ENCODE assay signal across 8 cellular contexts in the genomic region with DNA sequence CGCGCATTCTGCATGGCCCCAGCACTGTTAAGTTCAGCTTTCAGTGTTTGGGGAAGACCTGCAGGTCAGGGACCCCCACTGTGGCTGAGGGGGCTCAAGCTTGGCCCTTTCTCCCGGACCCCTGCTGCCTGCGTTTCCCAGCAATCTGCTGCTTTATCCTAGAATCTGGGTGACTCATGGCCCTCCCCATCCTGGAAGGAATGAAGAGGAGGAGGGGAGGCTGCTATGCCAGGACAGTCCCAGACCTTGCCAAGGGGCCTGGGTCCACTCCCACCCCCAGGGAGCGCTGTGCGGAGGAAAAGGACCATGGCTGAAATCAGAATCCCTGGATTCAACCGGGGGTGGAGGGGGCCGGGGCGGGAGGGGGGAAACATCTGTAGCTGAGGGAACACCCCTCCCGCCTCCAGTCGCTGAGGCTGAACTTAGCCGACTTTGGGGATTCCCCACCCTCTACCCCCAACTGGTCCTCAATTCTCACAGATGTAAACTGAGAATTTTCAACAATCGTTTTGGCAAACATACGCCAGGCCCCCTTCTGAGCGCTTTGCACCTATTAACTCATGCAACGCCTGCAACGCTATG. TPM values are rescaled to one million over a fixed set of nuclear protein-coding genes. Genes with fewer than 3 reads are reported as not detected.
DNase-seq lines count a peak whose midpoint lies in the region; FAIRE-seq and TF ChIP-seq lines count a peak whose summit lies in the region.

No MANE protein-coding gene starts in this region.

- peak overlapping the region; percentile 87 for H3K18ac ChIP-seq in H1 (ENCODE audit: extremely low read depth, low read length)

- no peak overlapping the region for H3K4ac ChIP-seq in H1 (replicated peaks; ENCODE audit: insufficient read length, low read depth, low read length)

- H4K5ac ChIP-seq in H1 (ENCODE audit: insufficient read length, low read depth, low read length), result peak overlapping the region; percentile 92

- peaks cover 6% of the 10 kb centered on the region; the same call in 1 of the 2 replicates for H3K23me2 ChIP-seq in H1 (ENCODE audit: low read depth, low read length)

- H3K4me1 ChIP-seq in OCI-LY3 (ENCODE audit: low read length), result peaks cover 3% of the 10 kb centered on the region; the same call in 1 of the 2 replicates
- H3K4me1 ChIP-seq in H1 (replicated peaks in 1 of 4; ENCODE audit: control insufficient read depth in 3 of 4, insufficient read depth in 4 of 4, low read length in 3 of 4), result peaks cover 0 to 12% (median 3%) of the 10 kb centered on the region in 4 experiments; a peak in 3 of 7 replicates

- peaks cover 6% of the 10 kb centered on the region for H3K36me3 Mint-ChIP-seq in Calu3 (ENCODE audit: insufficient read depth, unreplicated experiment)
- H3K36me3 Mint-ChIP-seq in nephron progenitor cell (ENCODE audit: low read depth), result peaks cover 36% of the 10 kb centered on the region

- H3K14ac ChIP-seq in H1 (ENCODE audit: insufficient read length), result no peak overlapping the region

- H4K20me1 ChIP-seq in OCI-LY3 (ENCODE audit: insufficient read depth, low read length) (no peaks in the 10 kb centered on the region), H1 (replicated peaks in 1 of 2; ENCODE audit: control insufficient read depth in 1 of 2, insufficient read depth in 2 of 2, low read length in 2 of 2) (no peaks in the 10 kb centered on the region)

- H3K56ac ChIP-seq in H1 (replicated peaks; ENCODE audit: insufficient read length, low read depth, low read length), result peak overlapping the region; percentile 98

- H3K36me3 ChIP-seq in OCI-LY3 (replicated peaks; ENCODE audit: low read depth, low read length) (no peaks in the 10 kb centered on the region), H1 (ENCODE audit: control insufficient read depth in 2 of 4, insufficient read depth in 4 of 4, low read length in 3 of 4) (peaks cover 12 to 22% (median 20%) of the 10 kb centered on the region in 4 experiments; a peak in 7 of 8 replicates)

- H3K27me3 ChIP-seq in OCI-LY3 (ENCODE audit: low read depth, low read length) (peaks cover 19% of the 10 kb centered on the region), H1 (replicated peaks in 1 of 4; ENCODE audit: control insufficient read depth in 3 of 4, extremely low read depth in 1 of 4, insufficient read depth in 3 of 4, low read length in 3 of 4) (no peaks in the 10 kb centered on the region)

- H2BK12ac ChIP-seq in H1 (ENCODE audit: low read depth, low read length), result peak overlapping the region; percentile 71; the same call in 1 of the 2 replicates

- H3K27me3 Mint-ChIP-seq in Calu3 (ENCODE audit: unreplicated experiment), result peaks cover 15% of the 10 kb centered on the region
- H3K27me3 Mint-ChIP-seq in nephron progenitor cell (ENCODE audit: low read depth, poor library complexity), result peaks cover 14% of the 10 kb centered on the region

- CTCF ChIA-PET in Calu3 (lab: Charles Lee) (interaction anchor here (0.6 to 1.4 kb wide), 3 partner anchors 17 to 303 kb away, joined by 3 to 5 read pairs (median 4); no protein-coding TSS in a partner anchor), H1 (lab: Charles Lee; ENCODE audit: partially characterized antibody) (interaction anchor here (0.7 to 12.4 kb wide), 9 partner anchors 18 to 138 kb away, joined by 3 to 212 read pairs (median 4); a partner anchor contains a TSS), GM10248 (lab: Yijun Ruan, JAX) (interaction anchor here (0.6 to 3.2 kb wide), 13 partner anchors 9 to 326 kb away, joined by 3 to 16 read pairs (median 5); a partner anchor contains a TSS)

- TF ChIP-seq RAD21 in H1 (IDR thresholded peaks at IDR 0.05 in 1 of 2, conservative IDR thresholded peaks at IDR 0.05 in 1 of 2; ENCODE audit: low read depth in 2 of 2, low read length in 2 of 2), result peak; percentile 12 to 24; a peak in 1 of 4 replicates

- H2BK5ac ChIP-seq in H1 (ENCODE audit: low read depth, low read length), result peak overlapping the region; percentile 95; the same call in 1 of the 2 replicates

- no peak overlapping the region for H3K27ac Mint-ChIP-seq in Calu3 (ENCODE audit: unreplicated experiment)
- no peak overlapping the region for H3K27ac Mint-ChIP-seq in nephron progenitor cell

- H4K8ac ChIP-seq in H1 (ENCODE audit: extremely low read depth, insufficient read depth, low read length), result peak overlapping the region; percentile 87; the same call in 1 of the 2 replicates

- H3K4me1 Mint-ChIP-seq in Calu3 (ENCODE audit: low read depth, unreplicated experiment) (no peaks in the 10 kb centered on the region), nephron progenitor cell (peaks cover 19% of the 10 kb centered on the region)

- H3K4me3 ChIP-seq in OCI-LY3 (ENCODE audit: low read length) (peak overlapping the region; percentile 77), H1 (ENCODE audit: extremely low read depth in 1 of 4, insufficient read depth in 2 of 4, low read depth in 3 of 4, low read length in 4 of 4) (peak overlapping the region; percentile 28 to 61 (median 51); a peak in 7 of 8 replicates)

- TF ChIP-seq CTCF in Calu3 (IDR thresholded peaks at IDR 0.05; ENCODE audit: unreplicated experiment), result no peak
- no peak for TF ChIP-seq CTCF in OCI-LY3 (IDR thresholded peaks at IDR 0.05; ENCODE audit: low read depth, low read length)
- TF ChIP-seq CTCF in H1 (IDR thresholded peaks at IDR 0.05; ENCODE audit: control extremely low read depth in 1 of 3, insufficient read depth in 1 of 3, low read depth in 1 of 3, low read length in 3 of 3), result peak; percentile 50 to 63 (median 58)
- TF ChIP-seq CTCF in nephron progenitor cell (IDR thresholded peaks at IDR 0.05), result no peak
- no peak for TF ChIP-seq CTCF in GM10248 (IDR thresholded peaks at IDR 0.05; ENCODE audit: control extremely low read depth, extremely low read depth, low read depth, missing control alignments)

- intact Hi-C loops in Calu3 (cut with micrococcal nuclease; ENCODE audit: unreplicated experiment), result no loop called here

- H3K4me2 ChIP-seq in OCI-LY3 (ENCODE audit: low read length), result peak overlapping the region; percentile 95
- H3K4me2 ChIP-seq in H1 (ENCODE audit: insufficient read depth in 1 of 2, low read depth in 2 of 2, low read length in 2 of 2), result peak overlapping the region; percentile 69 to 71

- no peak overlapping the region for H3K23ac ChIP-seq in H1 (ENCODE audit: insufficient read length)

- no peak for DNase-seq in Calu3
- DNase-seq in H1 (ENCODE audit: low read depth in 1 of 2, low spot score in 2 of 2), result peak; percentile 85 to 86
- DNase-seq in nephron progenitor cell, result peak; percentile 64
- no peak for DNase-seq in GM10248 (ENCODE audit: extremely low spot score)
- no peak for DNase-seq in Ammon's horn (ENCODE audit: low spot score)
- DNase-seq in RPMI8226, result no peak
- no peak for DNase-seq in germinal center (ENCODE audit: low spot score)

- POLR2A ChIA-PET in H1 (lab: Charles Lee; ENCODE audit: partially characterized antibody), result interaction anchor here (0.9 to 2.9 kb wide), 8 partner anchors 10 to 119 kb away, joined by 3 to 35 read pairs (median 6); a partner anchor contains a TSS
- POLR2A ChIA-PET in GM10248 (lab: Yijun Ruan, JAX), result no interaction called here

- H3K79me2 ChIP-seq in OCI-LY3 (ENCODE audit: low read length) (no peaks in the 10 kb centered on the region), H1 (ENCODE audit: control insufficient read depth in 1 of 2, insufficient read depth in 2 of 2, low read length in 2 of 2) (no peaks in the 10 kb centered on the region)

- H2AFZ ChIP-seq in OCI-LY3 (ENCODE audit: low read depth, low read length) (peak overlapping the region; percentile 82), H1 (ENCODE audit: low read length) (no peak overlapping the region)

- H2BK120ac ChIP-seq in H1 (replicated peaks; ENCODE audit: low read depth, low read length), result peak overlapping the region; percentile 97

- TF ChIP-seq EP300 in H1 (IDR thresholded peaks at IDR 0.05; ENCODE audit: borderline replicate concordance in 1 of 2, low read depth in 2 of 2, low read length in 2 of 2), result no peak

- peak overlapping the region; percentile 81; the same call in 1 of the 2 replicates for H2BK15ac ChIP-seq in H1 (ENCODE audit: low read length)

- no peak overlapping the region for H2BK20ac ChIP-seq in H1 (ENCODE audit: low read length)

- H3K79me1 ChIP-seq in H1 (ENCODE audit: low read depth, low read length), result no peaks in the 10 kb centered on the region

- BruUV-seq in Calu3 (replicated peaks; lab: Mats Ljungman, UMichigan), result no TSS peak

- H3K9ac ChIP-seq in OCI-LY3 (ENCODE audit: low read length), result peak overlapping the region; percentile 38; the same call in 1 of the 2 replicates
- 0 out of 7 replicates have a peak overlapping the region, but pooled peaks of 1 of the 4 experiments have one; percentile 6 for H3K9ac ChIP-seq in H1 (replicated peaks in 1 of 4; ENCODE audit: extremely low read depth in 1 of 4, low read depth in 3 of 4, low read length in 3 of 4)

- no peak overlapping the region; the same call in 1 of the 2 replicates for H2AK5ac ChIP-seq in H1 (ENCODE audit: low read depth, low read length)

- no peak overlapping the region for H3K27ac ChIP-seq in OCI-LY3 (ENCODE audit: low read length)
- peak overlapping the region; percentile 35; the same call in 1 of the 2 replicates for H3K27ac ChIP-seq in H1 (ENCODE audit: low read depth, low read length)

- 4% methylated on average over 8 of the region's 17 CpGs; no CpG with 5 or more reads in 1 of the 2 experiments for WGBS in H1 (ENCODE audit: extremely low coverage in 1 of 2, insufficient coverage in 1 of 2, insufficient read length in 1 of 2, insufficient replicate concordance in 2 of 2, low coverage in 1 of 2, low lambda C conversion rate in 2 of 2, missing lambda C conversion rate in 1 of 2), 2 experiments

- FAIRE-seq in H1 (lab: Jason Lieb, UNC), result no peak

- H3K4me3 Mint-ChIP-seq in Calu3 (ENCODE audit: low read depth, unreplicated experiment) (peak overlapping the region; percentile 70), nephron progenitor cell (peak overlapping the region; percentile 82)

- H3K9me3 Mint-ChIP-seq in Calu3 (ENCODE audit: low read depth, unreplicated experiment) (peaks cover 10% of the 10 kb centered on the region), nephron progenitor cell (peaks cover 16% of the 10 kb centered on the region)

- H3K9me3 ChIP-seq in OCI-LY3 (ENCODE audit: insufficient read depth, low read length) (no peaks in the 10 kb centered on the region; the same call in 1 of the 2 replicates), H1 (ENCODE audit: insufficient read depth in 2 of 2, low read depth in 1 of 2, low read length in 1 of 2) (peaks cover 0 to 4% of the 10 kb centered on the region in 2 experiments; a peak in 1 of 4 replicates)

- peak overlapping the region; percentile 94 for H4K91ac ChIP-seq in H1 (replicated peaks; ENCODE audit: insufficient read length, low read length)

- no peak for TF ChIP-seq POLR2A in H1 (IDR thresholded peaks at IDR 0.05; ENCODE audit: control extremely low read depth in 1 of 2, low read depth in 2 of 2, low read length in 2 of 2)

RNA-seq across cellular contexts. Expression of a gene that starts 20.6 kb away (rescaled TPM):
- total RNA-seq in Calu3 (2022), result 0.69 and 0.78 TPM in 2 replicates
- 19.2 TPM in 2 replicates for total RNA-seq in H1 (2021; fragmentation: NEBNext Ultra II Directional; extraction: Animal tissue kit (Norgen Biotek cat#: 25700))
- polyA plus RNA-seq in H1 (2011; rRNA removed), result 7.3 and 8.2 TPM in 2 replicates
- 10.9 TPM for polyA plus RNA-seq in H1 (2011; cell fraction: cytosol; rRNA removed)
- polyA plus RNA-seq in H1 (2011; cell fraction: nucleus; rRNA removed), result 6.3 TPM
- 11.3 to 13.8 TPM (median 12.5 TPM) in 4 replicates for polyA plus RNA-seq in H1 (2012, experiment 1 of 2)
- 4.0 TPM for polyA plus RNA-seq in H1 (2012, experiment 2 of 2)
- polyA plus RNA-seq in H1 (2013, experiment 1 of 2), result 7.8 TPM
- polyA plus RNA-seq in H1 (2013, experiment 2 of 2), result 7.2 TPM
- polyA minus RNA-seq in H1 (2011; rRNA and poly(A)+ RNA removed), result 15.8 and 16.2 TPM in 2 replicates
- polyA minus RNA-seq in H1 (2011; cell fraction: cytosol; rRNA and poly(A)+ RNA removed), result 21.1 TPM
- polyA minus RNA-seq in H1 (2011; cell fraction: nucleus; rRNA and poly(A)+ RNA removed), result 25.6 TPM

RNA-seq across cellular contexts. Expression of a gene that starts 34.7 kb away (rescaled TPM):
- 32.3 and 34.0 TPM in 2 replicates for total RNA-seq in Calu3 (2022)
- total RNA-seq in H1 (2021; fragmentation: NEBNext Ultra II Directional; extraction: Animal tissue kit (Norgen Biotek cat#: 25700)), result 24.4 and 26.2 TPM in 2 replicates
- polyA plus RNA-seq in H1 (2011; rRNA removed), result 8.9 and 11.7 TPM in 2 replicates
- 14.9 TPM for polyA plus RNA-seq in H1 (2011; cell fraction: cytosol; rRNA removed)
- polyA plus RNA-seq in H1 (2011; cell fraction: nucleus; rRNA removed), result 30.3 TPM
- polyA plus RNA-seq in H1 (2012, experiment 1 of 2), result 17.1 to 23.6 TPM (median 19.8 TPM) in 4 replicates
- polyA plus RNA-seq in H1 (2012, experiment 2 of 2), result 4.2 TPM
- polyA plus RNA-seq in H1 (2013, experiment 1 of 2), result 18.2 TPM
- polyA plus RNA-seq in H1 (2013, experiment 2 of 2), result 17.6 TPM
- polyA minus RNA-seq in H1 (2011; rRNA and poly(A)+ RNA removed), result 15.2 and 15.4 TPM in 2 replicates
- 8.4 TPM for polyA minus RNA-seq in H1 (2011; cell fraction: cytosol; rRNA and poly(A)+ RNA removed)
- polyA minus RNA-seq in H1 (2011; cell fraction: nucleus; rRNA and poly(A)+ RNA removed), result 35.4 TPM

RNA-seq across cellular contexts. Expression of a gene that starts 34.9 kb away (rescaled TPM):
- total RNA-seq in Calu3 (2022), result 27.5 and 29.5 TPM in 2 replicates
- total RNA-seq in H1 (2021; fragmentation: NEBNext Ultra II Directional; extraction: Animal tissue kit (Norgen Biotek cat#: 25700)), result 18.4 and 20.9 TPM in 2 replicates
- 65.9 and 87.8 TPM in 2 replicates for polyA plus RNA-seq in H1 (2011; rRNA removed)
- polyA plus RNA-seq in H1 (2011; cell fraction: cytosol; rRNA removed), result 37.7 TPM
- 31.1 TPM for polyA plus RNA-seq in H1 (2011; cell fraction: nucleus; rRNA removed)
- polyA plus RNA-seq in H1 (2012, experiment 1 of 2), result 25.5 to 38.5 TPM (median 37.6 TPM) in 4 replicates
- polyA plus RNA-seq in H1 (2012, experiment 2 of 2), result 38.7 TPM
- polyA plus RNA-seq in H1 (2013, experiment 1 of 2), result 44.8 TPM
- polyA plus RNA-seq in H1 (2013, experiment 2 of 2), result 54.5 TPM
- 23.6 and 26.4 TPM in 2 replicates for polyA minus RNA-seq in H1 (2011; rRNA and poly(A)+ RNA removed)
- 12.1 TPM for polyA minus RNA-seq in H1 (2011; cell fraction: cytosol; rRNA and poly(A)+ RNA removed)
- 15.2 TPM for polyA minus RNA-seq in H1 (2011; cell fraction: nucleus; rRNA and poly(A)+ RNA removed)

Comparison
In these comparisons a context has a peak if more than half of its experiments do, and no peak if none do; other contexts are left out.
1. DNase-seq: peak in H1 (2 of 2) and nephron progenitor cell (single experiment); none in Calu3 (single experiment), GM10248 (single experiment), Ammon's horn (single experiment), RPMI8226 (single experiment) and germinal center (single experiment).
2. CTCF ChIP-seq: peak in H1 (3 of 3); none in Calu3 (single experiment), OCI-LY3 (single experiment), nephron progenitor cell (single experiment) and GM10248 (single experiment).
3. RNA of a gene that starts 20.6 kb away (total RNA-seq): 19.2 TPM in H1; 0.69 to 0.78 TPM in Calu3; every median in the first group is over 10 times any median in the second.